12 cellular contexts compared by ENCODE assay signal in the genomic region with DNA sequence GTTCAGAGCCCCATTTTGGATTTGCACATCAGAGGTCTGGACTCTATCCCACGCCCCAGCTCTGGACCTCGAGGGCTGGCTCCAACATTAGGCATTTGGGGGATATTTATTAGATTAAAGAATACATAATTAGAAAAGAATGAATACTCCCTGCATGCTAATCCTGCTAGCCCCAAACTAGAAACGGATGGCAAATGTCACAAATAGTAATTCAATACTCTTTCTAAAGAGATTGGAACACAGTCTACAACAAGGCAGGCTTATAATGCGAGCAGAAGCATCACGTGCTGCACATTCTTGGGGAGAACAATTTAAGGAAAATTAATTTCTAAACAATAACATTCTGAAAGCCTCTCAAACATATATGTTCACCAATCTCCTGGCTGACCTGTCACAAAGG. TPM values are rescaled to one million over a fixed set of nuclear protein-coding genes. Genes with fewer than 3 reads are reported as not detected.
DNase-seq lines count a peak whose midpoint lies in the region; ATAC-seq and TF ChIP-seq lines count a peak whose summit lies in the region.
"Had no signal": no experiment of that assay in that cellular context is flagged by ENCODE, and none has a peak within 500 bp of the region (broad histone marks: within the 10 kb centered on the region; RNA-seq: fewer than 3 reads in every experiment).

No MANE protein-coding gene starts in this region.

- no peaks in the 10 kb centered on the region for H3K9me3 Mint-ChIP-seq in stimulated activated naive CD8-positive, alpha-beta T cell treated with anti-CD3 and anti-CD28 coated beads, Interleukin-15, Interleukin-2, amounts not matched to agents 100 ng/mL and 50 ng/mL, for 24 hours
- H3K9me3 Mint-ChIP-seq in stimulated activated naive CD8-positive, alpha-beta T cell treated with anti-CD3 and anti-CD28 coated beads, Interleukin-15, amount 100 ng/mL, for 72 hours: no peaks in the 10 kb centered on the region
- H3K9me3 Mint-ChIP-seq in natural killer cell: no peaks in the 10 kb centered on the region
- H3K9me3 Mint-ChIP-seq: activated naive CD4-positive, alpha-beta T cell treated with anti-CD3 and anti-CD28 coated beads for 36 hours had no signal

- H4K20me1 ChIP-seq in osteoblast (ENCODE audit: insufficient read depth, low read length): no peaks in the 10 kb centered on the region

- ATAC-seq in stimulated activated naive CD8-positive, alpha-beta T cell treated with anti-CD3 and anti-CD28 coated beads, Interleukin-15, amount 100 ng/mL, for 72 hours: no peak
- ATAC-seq in natural killer cell (no peak), aorta (ENCODE audit: low FRiP score) (no peak), HG02610 (IDR thresholded peaks at IDR 0.05; ENCODE audit: unreplicated experiment) (no peak)

- H3K36me3 ChIP-seq in aorta (ENCODE audit: control insufficient read depth in 1 of 2, insufficient read depth in 2 of 2, low read length in 1 of 2) (no peaks in the 10 kb centered on the region), osteoblast (ENCODE audit: insufficient read depth, low read length) (no peaks in the 10 kb centered on the region)

- H3K36me3 Mint-ChIP-seq in stimulated activated naive CD8-positive, alpha-beta T cell treated with anti-CD3 and anti-CD28 coated beads, Interleukin-15, Interleukin-2, amounts not matched to agents 100 ng/mL and 50 ng/mL, for 24 hours (ENCODE audit: low read depth): no peaks in the 10 kb centered on the region
- no peaks in the 10 kb centered on the region for H3K36me3 Mint-ChIP-seq in natural killer cell

- no peak for TF ChIP-seq CTCF in coronary artery (IDR thresholded peaks at IDR 0.05)
- TF ChIP-seq CTCF in natural killer cell (IDR thresholded peaks at IDR 0.05): no peak
- TF ChIP-seq CTCF in osteoblast (IDR thresholded peaks at IDR 0.05; ENCODE audit: extremely low read depth, low read depth, low read length): no peak

- H3K4me1 Mint-ChIP-seq in stimulated activated naive CD8-positive, alpha-beta T cell treated with anti-CD3 and anti-CD28 coated beads, Interleukin-15, Interleukin-2, amounts not matched to agents 100 ng/mL and 50 ng/mL, for 24 hours (ENCODE audit: low read depth): peaks cover 72% of the 10 kb centered on the region
- H3K4me1 Mint-ChIP-seq in stimulated activated naive CD8-positive, alpha-beta T cell treated with anti-CD3 and anti-CD28 coated beads, Interleukin-15, amount 100 ng/mL, for 72 hours: peaks cover 60% of the 10 kb centered on the region
- peaks cover 46 to 47% of the 10 kb centered on the region in 2 donors for H3K4me1 Mint-ChIP-seq in natural killer cell

- H3K4me2 ChIP-seq in osteoblast (ENCODE audit: insufficient read depth, low read length): no peak overlapping the region

- no peaks in the 10 kb centered on the region for H3K27me3 Mint-ChIP-seq in stimulated activated naive CD8-positive, alpha-beta T cell treated with anti-CD3 and anti-CD28 coated beads, Interleukin-15, Interleukin-2, amounts not matched to agents 100 ng/mL and 50 ng/mL, for 24 hours
- no peaks in the 10 kb centered on the region for H3K27me3 Mint-ChIP-seq in stimulated activated naive CD8-positive, alpha-beta T cell treated with anti-CD3 and anti-CD28 coated beads, Interleukin-15, amount 100 ng/mL, for 72 hours
- H3K27me3 Mint-ChIP-seq in natural killer cell (ENCODE audit: low read depth in 2 of 2): no peaks in the 10 kb centered on the region

- H3K9me3 ChIP-seq in aorta (ENCODE audit: control insufficient read depth, low read length) (no peaks in the 10 kb centered on the region), osteoblast (ENCODE audit: low read depth, low read length) (no peaks in the 10 kb centered on the region)

- H3K27me3 ChIP-seq in aorta (ENCODE audit: control insufficient read depth in 1 of 2, insufficient read depth in 2 of 2, low read length in 1 of 2): no peaks in the 10 kb centered on the region
- no peaks in the 10 kb centered on the region for H3K27me3 ChIP-seq in osteoblast (ENCODE audit: insufficient read depth, low read length)

- intact Hi-C loops in natural killer cell (cut with micrococcal nuclease): loop anchor here (10.0 kb wide), 1 partner anchor 717 kb away; a partner anchor contains a TSS
- intact Hi-C loops in aorta (cut with DNase I): loop anchor here (2.0 to 5.0 kb wide), 3 partner anchors 27 to 83 kb away; a partner anchor contains a TSS

- WGBS in aorta, 2 donors: 30 to 39% methylated on average over 5 of the region's 5 CpGs

- H3K4me1 ChIP-seq in aorta (ENCODE audit: control insufficient read depth in 1 of 2, insufficient read depth in 2 of 2, low read length in 2 of 2): peaks cover 2 to 11% of the 10 kb centered on the region in 2 donors
- H3K4me1 ChIP-seq in osteoblast (ENCODE audit: insufficient read depth, low read length): peaks cover 25% of the 10 kb centered on the region

- H3K4me3 ChIP-seq in coronary artery: no peak overlapping the region
- no peak overlapping the region for H3K4me3 ChIP-seq in aorta (ENCODE audit: low read length in 2 of 2)
- H3K4me3 ChIP-seq in osteoblast (ENCODE audit: insufficient read depth, low read length): no peak overlapping the region

- H3K27ac ChIP-seq in coronary artery: peak overlapping the region; percentile 75 to 86
- peak overlapping the region; percentile 95 to 96 for H3K27ac ChIP-seq in aorta (ENCODE audit: low read depth in 1 of 2, low read length in 2 of 2)
- H3K27ac ChIP-seq in osteoblast (ENCODE audit: low read depth, low read length): no peak overlapping the region

- no peak overlapping the region for H2AFZ ChIP-seq in osteoblast (ENCODE audit: low read length)

- no peak overlapping the region for H3K4me3 Mint-ChIP-seq in stimulated activated naive CD8-positive, alpha-beta T cell treated with anti-CD3 and anti-CD28 coated beads, Interleukin-15, Interleukin-2, amounts not matched to agents 100 ng/mL and 50 ng/mL, for 24 hours
- no peak overlapping the region for H3K4me3 Mint-ChIP-seq in stimulated activated naive CD8-positive, alpha-beta T cell treated with anti-CD3 and anti-CD28 coated beads, Interleukin-15, amount 100 ng/mL, for 72 hours
- H3K4me3 Mint-ChIP-seq in natural killer cell: no peak overlapping the region

- no peaks in the 10 kb centered on the region for H3K79me2 ChIP-seq in osteoblast (ENCODE audit: insufficient read depth, low read length)

- no peak for DNase-seq in stimulated activated naive CD8-positive, alpha-beta T cell treated with anti-CD3 and anti-CD28 coated beads, Interleukin-15, amount 100 ng/mL, for 72 hours
- DNase-seq in coronary artery (ENCODE audit: low spot score): no peak
- no peak for DNase-seq in natural killer cell
- no peak for DNase-seq in aorta
- no peak for DNase-seq in T1000 (lab: John Stamatoyannopoulos, UW)
- DNase-seq in osteoblast (ENCODE audit: insufficient read length, low spot score, missing footprints): no peak
- DNase-seq: activated naive CD4-positive, alpha-beta T cell treated with anti-CD3 and anti-CD28 coated beads for 36 hours; Karpas-422; NCI-H526; stimulated activated naive CD8-positive, alpha-beta T cell treated with anti-CD3 and anti-CD28 coated beads, Interleukin-15, Interleukin-2, amounts not matched to agents 100 U/mL and 50 U/mL, for 24 hours had no signal

- H3K27ac Mint-ChIP-seq in stimulated activated naive CD8-positive, alpha-beta T cell treated with anti-CD3 and anti-CD28 coated beads, Interleukin-15, Interleukin-2, amounts not matched to agents 100 ng/mL and 50 ng/mL, for 24 hours: peak overlapping the region; percentile 94
- no peak overlapping the region for H3K27ac Mint-ChIP-seq in stimulated activated naive CD8-positive, alpha-beta T cell treated with anti-CD3 and anti-CD28 coated beads, Interleukin-15, amount 100 ng/mL, for 72 hours
- H3K27ac Mint-ChIP-seq in natural killer cell: peak overlapping the region; percentile 78 to 89

RNA-seq across cellular contexts. Expression of a gene that starts 27.6 kb away (rescaled TPM):
- 100 to 1,000 TPM in 2 of 3 donors, 10 to 100 TPM in 1; 83.7 to 112 (median 104) TPM for total RNA-seq in natural killer cell
- 100 to 1,000 TPM; 125 to 174 TPM for total RNA-seq in aorta
- polyA plus RNA-seq in aorta: 100 to 1,000 TPM; 108 to 318 TPM
- 17.0 and 19.7 TPM in 2 replicates for total RNA-seq in osteoblast

Comparison
In these comparisons a context has a peak if more than half of its experiments do, and no peak if none do; other contexts are left out.
1. H3K27ac Mint-ChIP-seq: peak in stimulated activated naive CD8-positive, alpha-beta T cell treated with anti-CD3 and anti-CD28 coated beads, Interleukin-15, Interleukin-2, amounts not matched to agents 100 ng/mL and 50 ng/mL, for 24 hours (single experiment) and natural killer cell (2 of 2); none in stimulated activated naive CD8-positive, alpha-beta T cell treated with anti-CD3 and anti-CD28 coated beads, Interleukin-15, amount 100 ng/mL, for 72 hours (0 of 2).